In genomic region chr17:65956814-65957213, GRCh38 we compare ENCODE assay signal across 14 cellular contexts.
A peak's percentile ranks its signal among the peaks of the same experiment; 100 is the strongest.
DNase-seq lines count a peak whose midpoint lies in the region; ATAC-seq, FAIRE-seq and TF ChIP-seq lines count a peak whose summit lies in the region.
"Had no signal": no experiment of that assay in that cellular context is flagged by ENCODE, and none has a peak within 500 bp of the region (broad histone marks: within the 10 kb centered on the region; RNA-seq: fewer than 3 reads in every experiment).

No MANE protein-coding gene starts in this region.

- no peak for FAIRE-seq in endothelial cell of umbilical vein (lab: Jason Lieb, UNC)

- no peak for TF ChIP-seq CTCF in RWPE2 (IDR thresholded peaks at IDR 0.05; ENCODE audit: poor library complexity, severe bottlenecking)
- no peak for TF ChIP-seq CTCF in endothelial cell of umbilical vein (IDR thresholded peaks at IDR 0.05; ENCODE audit: extremely low read depth in 1 of 2, insufficient read depth in 1 of 2, low read depth in 1 of 2, low read length in 2 of 2)

- no peak overlapping the region for H3K18ac ChIP-seq in mesenchymal stem cell (ENCODE audit: low read depth in 1 of 2, low read length in 2 of 2)

- H3K4me3 ChIP-seq in RWPE2 (ENCODE audit: severe bottlenecking): no peak overlapping the region
- no peak overlapping the region for H3K4me3 ChIP-seq in endothelial cell of umbilical vein (replicated peaks in 1 of 3; ENCODE audit: insufficient read depth in 1 of 3, low read depth in 1 of 3, low read length in 3 of 3)
- H3K4me3 ChIP-seq in mesenchymal stem cell (ENCODE audit: insufficient read depth in 1 of 2, low read depth in 1 of 2, low read length in 2 of 2): no peak overlapping the region
- H3K4me3 ChIP-seq: HAP-1, SJCRH30 had no signal

- TF ChIP-seq POLR2A in endothelial cell of umbilical vein (IDR thresholded peaks at IDR 0.05; ENCODE audit: low read depth, low read length): no peak

- no peak overlapping the region for H4K8ac ChIP-seq in mesenchymal stem cell (ENCODE audit: low read length)

- peaks cover 2% of the 10 kb centered on the region for H3K79me1 ChIP-seq in mesenchymal stem cell (replicated peaks; ENCODE audit: low read length, poor library complexity, severe bottlenecking)

- H3K36me3 ChIP-seq in RWPE2 (ENCODE audit: low read depth): no peaks in the 10 kb centered on the region
- peaks cover 0 to 5% of the 10 kb centered on the region in 2 experiments for H3K36me3 ChIP-seq in endothelial cell of umbilical vein (ENCODE audit: control insufficient read depth in 2 of 2, extremely low read depth in 1 of 2, insufficient read depth in 2 of 2, low read length in 2 of 2)
- peaks cover 17 to 18% of the 10 kb centered on the region in 2 experiments for H3K36me3 ChIP-seq in mesenchymal stem cell (ENCODE audit: control insufficient read depth in 1 of 2, insufficient read depth in 2 of 2, low read depth in 1 of 2, low read length in 2 of 2)
- H3K36me3 ChIP-seq: HAP-1 had no signal

- no peak overlapping the region for H3K23ac ChIP-seq in mesenchymal stem cell (ENCODE audit: low read length in 2 of 2)

- H2BK120ac ChIP-seq in mesenchymal stem cell (ENCODE audit: low read depth, low read length): no peak overlapping the region

- H2BK12ac ChIP-seq in mesenchymal stem cell (ENCODE audit: low read length in 2 of 2): no peak overlapping the region

- no peak overlapping the region for H3K27ac ChIP-seq in RWPE2 (ENCODE audit: poor library complexity, severe bottlenecking)
- H3K27ac ChIP-seq in endothelial cell of umbilical vein (ENCODE audit: insufficient read depth, low read depth, low read length): no peak overlapping the region
- H3K27ac ChIP-seq in mesenchymal stem cell (ENCODE audit: low read length, poor library complexity, severe bottlenecking): no peak overlapping the region
- H3K27ac ChIP-seq: SJCRH30 had no signal

- 40% methylated on average over 1 of the region's 1 CpG for WGBS in mesenchymal stem cell

- H2AK5ac ChIP-seq in mesenchymal stem cell (ENCODE audit: low read length, severe bottlenecking): no peak overlapping the region

- H3K9me3 ChIP-seq in RWPE2 (ENCODE audit: severe bottlenecking) (no peaks in the 10 kb centered on the region), endothelial cell of umbilical vein (replicated peaks; ENCODE audit: control insufficient read depth, insufficient read depth, low read length) (no peaks in the 10 kb centered on the region), mesenchymal stem cell (ENCODE audit: control insufficient read depth, low read length) (peaks cover 30% of the 10 kb centered on the region)
- H3K9me3 ChIP-seq: HAP-1 had no signal

- no TSS peak for BruUV-seq in endothelial cell of umbilical vein (replicated peaks; lab: Mats Ljungman, UMichigan)

- CTCF ChIA-PET in endothelial cell of umbilical vein (lab: Charles Lee): no interaction called here

- no peak overlapping the region for H2AFZ ChIP-seq in endothelial cell of umbilical vein (ENCODE audit: low read depth, low read length)
- H2AFZ ChIP-seq in mesenchymal stem cell (ENCODE audit: low read depth, low read length): no peak overlapping the region

- intact Hi-C loops in endothelial cell of umbilical vein (cut with micrococcal nuclease): no loop called here

- H3K4me1 ChIP-seq in RWPE2 (ENCODE audit: insufficient read depth, poor library complexity, severe bottlenecking): no peaks in the 10 kb centered on the region
- H3K4me1 ChIP-seq in endothelial cell of umbilical vein (ENCODE audit: control insufficient read depth, extremely low read depth, insufficient read depth, low read length): no peaks in the 10 kb centered on the region
- H3K4me1 ChIP-seq in mesenchymal stem cell (ENCODE audit: control insufficient read depth, insufficient read depth, low read depth, low read length): peaks cover 2% of the 10 kb centered on the region
- H3K4me1 ChIP-seq: Caco-2, HAP-1, SJCRH30 had no signal

- no peak overlapping the region for H4K91ac ChIP-seq in mesenchymal stem cell (ENCODE audit: low read length)

- no peaks in the 10 kb centered on the region for H3K79me2 ChIP-seq in endothelial cell of umbilical vein (ENCODE audit: control insufficient read depth, insufficient read depth, low read length)

- no peak overlapping the region for H3K4ac ChIP-seq in mesenchymal stem cell (ENCODE audit: low read depth in 1 of 2, low read length in 2 of 2)

- no peaks in the 10 kb centered on the region for H4K20me1 ChIP-seq in endothelial cell of umbilical vein (replicated peaks; ENCODE audit: control insufficient read depth, extremely low read depth, insufficient read depth, low read length)

- no peaks in the 10 kb centered on the region for H3K27me3 ChIP-seq in RWPE2 (ENCODE audit: insufficient read depth, poor library complexity, severe bottlenecking)
- no peaks in the 10 kb centered on the region for H3K27me3 ChIP-seq in endothelial cell of umbilical vein (ENCODE audit: control insufficient read depth in 2 of 2, insufficient read depth in 2 of 2, low read length in 2 of 2)
- no peaks in the 10 kb centered on the region for H3K27me3 ChIP-seq in mesenchymal stem cell (ENCODE audit: control insufficient read depth in 1 of 2, insufficient read depth in 1 of 2, low read length in 2 of 2)
- H3K27me3 ChIP-seq: SJCRH30 had no signal

- dilution Hi-C loops in endothelial cell of umbilical vein (cut with MboI; ENCODE audit: extremely low pct_ligation_motif_present, low sequenced_read_pairs): no loop called here

- DNase-seq in HPDE6-E6E7 (ENCODE audit: extremely low spot score) (peak; percentile 2), RWPE2 (ENCODE audit: low spot score) (no peak), endothelial cell of umbilical vein (ENCODE audit: low read depth, low spot score) (no peak), mesenchymal stem cell (peak; percentile 17), RPMI8226 (no peak), DMS79 (lab: John Stamatoyannopoulos, UW) (no peak)
- no peak for DNase-seq in activated naive CD4-positive, alpha-beta T cell (lab: John Stamatoyannopoulos, UW)
- DNase-seq: Caco-2; CD4-positive, CD25-positive, alpha-beta regulatory T cell; DMS153; NCI-H187; NCI-H526 treated with DMSO at 0.1 percent for 48 hours; SJCRH30 had no signal

- ATAC-seq in RWPE2 (ENCODE audit: low read depth): peak; percentile 70

- H2BK15ac ChIP-seq in mesenchymal stem cell (ENCODE audit: low read depth, poor library complexity, severe bottlenecking): no peak overlapping the region

- POLR2A ChIA-PET in endothelial cell of umbilical vein (lab: Charles Lee): interaction anchor here (0.6 kb wide), 1 partner anchor 1219 kb away, joined by 3 read pairs; no protein-coding TSS in a partner anchor

- no peak overlapping the region for H3K9ac ChIP-seq in endothelial cell of umbilical vein (replicated peaks; ENCODE audit: extremely low read depth, insufficient read depth, low read length)
- H3K9ac ChIP-seq in mesenchymal stem cell (ENCODE audit: low read length): no peak overlapping the region

- H2BK5ac ChIP-seq in mesenchymal stem cell (ENCODE audit: low read depth, low read length, poor library complexity, severe bottlenecking): no peak overlapping the region

- H3K9me1 ChIP-seq in endothelial cell of umbilical vein (replicated peaks; ENCODE audit: control insufficient read depth, extremely low read depth, insufficient read depth, low read length): no peaks in the 10 kb centered on the region

- no peak overlapping the region for H3K14ac ChIP-seq in mesenchymal stem cell (ENCODE audit: low read length in 2 of 2)

- H3K4me2 ChIP-seq in endothelial cell of umbilical vein (ENCODE audit: insufficient read depth, low read length) (no peak overlapping the region), mesenchymal stem cell (ENCODE audit: low read length, poor library complexity, severe bottlenecking) (no peak overlapping the region)

TF ChIP-seq in endothelial cell of umbilical vein, 7 proteins besides CTCF, POLR2A, EP300 and RAD21:
- no peak for TF ChIP-seq MAX (IDR thresholded peaks at IDR 0.05; ENCODE audit: insufficient read depth, insufficient read length)
- TF ChIP-seq MYC (IDR thresholded peaks at IDR 0.05; ENCODE audit: low read depth, low read length): no peak
- no peak for TF ChIP-seq GATA2 (IDR thresholded peaks at IDR 0.05; ENCODE audit: insufficient read depth, insufficient read length, low read depth, low read length)
- no peak for TF ChIP-seq POLR2AphosphoS5 (IDR thresholded peaks at IDR 0.05; ENCODE audit: insufficient read depth, low read depth, low read length)
- TF ChIP-seq EZH2 (IDR thresholded peaks at IDR 0.05; ENCODE audit: borderline replicate concordance, low read depth, low read length, severe bottlenecking): no peak
- TF ChIP-seq FOS (IDR thresholded peaks at IDR 0.05; ENCODE audit: borderline replicate concordance, insufficient read depth, low read length): no peak
- peak; percentile 29 for TF ChIP-seq JUN (IDR thresholded peaks at IDR 0.05; ENCODE audit: borderline replicate concordance, insufficient read depth, insufficient read length, low read depth)

Comparison
In these comparisons a context has a peak if more than half of its experiments do, and no peak if none do; other contexts are left out.
1. DNase-seq: peak in HPDE6-E6E7 (single experiment) and mesenchymal stem cell (single experiment); none in RWPE2 (single experiment), endothelial cell of umbilical vein (single experiment), activated naive CD4-positive, alpha-beta T cell (0 of 4), RPMI8226 (single experiment) and DMS79 (single experiment).